Comparison of ENCODE assay signal across 8 cellular contexts in the genomic region with DNA sequence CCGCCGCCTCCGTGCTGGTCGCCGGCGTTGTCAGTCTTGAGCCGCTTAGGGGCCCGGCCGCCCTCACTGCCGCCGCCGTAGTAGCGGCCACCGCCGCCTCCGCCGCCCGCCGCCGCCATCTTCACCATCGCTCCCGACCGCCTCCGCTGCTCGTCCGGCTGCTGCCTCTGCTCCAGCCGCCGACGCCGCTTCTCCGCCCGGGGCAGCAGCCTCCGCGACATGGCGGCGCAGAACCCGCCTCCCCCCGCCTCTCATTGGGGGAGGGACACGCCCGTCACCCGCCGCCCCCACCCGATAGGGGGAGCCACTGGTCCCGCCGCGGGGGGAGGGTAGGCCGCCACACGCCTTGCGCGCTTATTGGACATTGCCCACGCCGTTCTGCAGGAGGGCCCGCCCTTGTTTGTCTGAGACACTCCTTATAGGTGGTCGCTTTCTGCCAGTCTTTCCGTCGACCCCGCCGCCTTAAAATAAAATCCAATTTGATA. TPM values are rescaled to one million over a fixed set of nuclear protein-coding genes. Genes with fewer than 3 reads are reported as not detected.
DNase-seq lines count a peak whose midpoint lies in the region; ATAC-seq and TF ChIP-seq lines count a peak whose summit lies in the region.

Gene HNRNPL, minus strand, starts transcription at position 241 of the 485 bp plus-strand sequence. Its CDS starts 20 bp downstream, at position 221.

- H3K27me3 Mint-ChIP-seq in glutamatergic neuron (ENCODE audit: unreplicated experiment), result peaks cover 24% of the 10 kb centered on the region

- DNase-seq in DND-41 (no peak), glutamatergic neuron (peak; percentile 99), posterior vena cava (ENCODE audit: low spot score) (peak; percentile 99), inferior parietal cortex (ENCODE audit: extremely low spot score) (no peak), NOMO-1 treated with dmso at 0.1 percent for 144 hours (lab: John Stamatoyannopoulos, UW; ENCODE audit: unreplicated experiment) (no peak)
- peak; percentile 98 for DNase-seq in activated effector memory CD4-positive, alpha-beta T cell treated with Interleukin-2 at 50 U/mL for 16 hours

- H2AFZ ChIP-seq in DND-41 (ENCODE audit: low read depth, low read length) (peak within 1 kb of the TSS; percentile 72), Loucy (ENCODE audit: low read length) (0 out of 2 replicates have a peak within 1 kb of the TSS, but pooled peaks have one; percentile 31)

- intact Hi-C loops in posterior vena cava (cut with DNase I), result loop anchor here in 1 of 2 donors (5.0 kb wide), 1 partner anchor 202 kb away; the partner anchor contains the start of gene ACTN4

- peak within 1 kb of the TSS; percentile 93 for H3K27ac ChIP-seq in DND-41 (ENCODE audit: low read length)

- peak within 1 kb of the TSS; percentile 95 for H3K4me3 Mint-ChIP-seq in glutamatergic neuron (ENCODE audit: unreplicated experiment)

- H3K4me2 ChIP-seq in DND-41 (ENCODE audit: insufficient read depth, low read length) (peak within 1 kb of the TSS; percentile 92), Loucy (ENCODE audit: low read depth, low read length, poor library complexity, severe bottlenecking) (peak within 1 kb of the TSS; percentile 99)

- H4K20me1 ChIP-seq in DND-41 (ENCODE audit: insufficient read depth, low read length), result peaks cover 42% of the 10 kb centered on the region
- H4K20me1 ChIP-seq in Loucy (ENCODE audit: insufficient read depth, low read length, poor library complexity, severe bottlenecking), result peaks cover 43% of the 10 kb centered on the region

- H3K9ac ChIP-seq in DND-41 (ENCODE audit: low read depth, low read length), result peak within 1 kb of the TSS; percentile 99
- peak within 1 kb of the TSS; percentile 92 for H3K9ac ChIP-seq in Loucy (ENCODE audit: low read depth, low read length, poor library complexity, severe bottlenecking)

- H3K36me3 ChIP-seq in DND-41 (ENCODE audit: insufficient read depth, low read length) (peaks cover 43% of the 10 kb centered on the region), Loucy (ENCODE audit: insufficient read depth, low read length) (peaks cover 35% of the 10 kb centered on the region; the same call in 1 of the 2 replicates)

- peak; percentile 42 for TF ChIP-seq CTCF in DND-41 (IDR thresholded peaks at IDR 0.05; ENCODE audit: borderline replicate concordance, extremely low read depth, low read length, poor library complexity, severe bottlenecking)
- TF ChIP-seq CTCF in Loucy (conservative IDR thresholded peaks at IDR 0.05; ENCODE audit: low read length), result peak; percentile 28; the same call in 1 of the 2 replicates
- peak; percentile 94 for TF ChIP-seq CTCF in glutamatergic neuron (IDR thresholded peaks at IDR 0.05; ENCODE audit: partially characterized antibody, unreplicated experiment)

- no peaks in the 10 kb centered on the region for H3K9me3 ChIP-seq in DND-41 (ENCODE audit: insufficient read depth, low read length, severe bottlenecking)
- H3K9me3 ChIP-seq in Loucy (ENCODE audit: insufficient read depth, low read depth, low read length), result no peaks in the 10 kb centered on the region

- peak within 1 kb of the TSS; percentile 90 for H3K27ac Mint-ChIP-seq in glutamatergic neuron (ENCODE audit: unreplicated experiment)

- no peaks in the 10 kb centered on the region for H3F3A ChIP-seq in Loucy (ENCODE audit: low read depth)

- no peaks in the 10 kb centered on the region for H3K36me3 Mint-ChIP-seq in glutamatergic neuron (ENCODE audit: unreplicated experiment)

- peaks cover 24% of the 10 kb centered on the region for H3K9me3 Mint-ChIP-seq in glutamatergic neuron (ENCODE audit: unreplicated experiment)

- H3K27me3 ChIP-seq in DND-41 (ENCODE audit: insufficient read depth, low read length, poor library complexity) (no peaks in the 10 kb centered on the region), Loucy (ENCODE audit: insufficient read depth, low read length, poor library complexity, severe bottlenecking) (peaks cover 4% of the 10 kb centered on the region)

- peaks cover 54% of the 10 kb centered on the region for H3K79me2 ChIP-seq in DND-41 (ENCODE audit: insufficient read depth, low read length)
- H3K79me2 ChIP-seq in Loucy (ENCODE audit: insufficient read depth, low read length), result peaks cover 60% of the 10 kb centered on the region

- peaks cover 12% of the 10 kb centered on the region for H3K4me1 Mint-ChIP-seq in glutamatergic neuron (ENCODE audit: low read depth, unreplicated experiment)

- ATAC-seq in DND-41 (ENCODE audit: insufficient read depth, low read depth) (peak; percentile 74), GM21825 (IDR thresholded peaks at IDR 0.05; ENCODE audit: unreplicated experiment) (peak; percentile 51)

- peaks cover 57% of the 10 kb centered on the region for H3K4me1 ChIP-seq in DND-41 (ENCODE audit: insufficient read depth, low read length)
- H3K4me1 ChIP-seq in Loucy (ENCODE audit: insufficient read depth, low read length, poor library complexity, severe bottlenecking), result peaks cover 45% of the 10 kb centered on the region

- H3K9me2 ChIP-seq in Loucy (replicated peaks; ENCODE audit: low read depth, low read length), result no peaks in the 10 kb centered on the region

- H3K4me3 ChIP-seq in DND-41 (ENCODE audit: low read depth in 1 of 2, low read length in 2 of 2) (peak within 1 kb of the TSS; percentile 44 to 78), Loucy (ENCODE audit: low read length, poor library complexity, severe bottlenecking) (peak within 1 kb of the TSS; percentile 95)

RNA-seq across cellular contexts. Expression of gene HNRNPL, which starts in this region (rescaled TPM):
- total RNA-seq in glutamatergic neuron (ENCODE audit: unreplicated experiment), result 371 TPM
- 100 to 1,000 TPM; 191 to 194 TPM for total RNA-seq in posterior vena cava

Comparison
In these comparisons a context has a peak if more than half of its experiments do, and no peak if none do; other contexts are left out.
1. DNase-seq: peak in activated effector memory CD4-positive, alpha-beta T cell treated with Interleukin-2 at 50 U/mL for 16 hours (single experiment), glutamatergic neuron (single experiment) and posterior vena cava (single experiment); none in DND-41 (single experiment), inferior parietal cortex (single experiment) and NOMO-1 treated with dmso at 0.1 percent for 144 hours (single experiment).
2. CTCF ChIP-seq: peak in every context shown above with its lines; median percentile 94 in glutamatergic neuron; 42 in DND-41; 28 in Loucy.